15 cellular contexts compared by ENCODE assay signal in genomic region chr2:210660-211059, GRCh38.
"Had no signal": no experiment of that assay in that cellular context is flagged by ENCODE, and none has a peak within 500 bp of the region (broad histone marks: within the 10 kb centered on the region; RNA-seq: fewer than 3 reads in every experiment).

No MANE protein-coding gene starts in this region.

- H3K4me3 ChIP-seq: adrenal gland, suprapubic skin, upper lobe of right lung had no signal

- H3K4me1 ChIP-seq: adrenal gland, suprapubic skin, upper lobe of right lung had no signal

- H3K27ac ChIP-seq: adrenal gland, suprapubic skin, upper lobe of right lung had no signal

- ATAC-seq: activated T-helper 17 cell treated with anti-CD3 and anti-CD28 coated beads, Interleukin-2, amount 50 U/mL, for 72 hours; effector memory CD8-positive, alpha-beta T cell; left lobe of liver; natural killer cell treated with Interleukin-12 subunit alpha and Interleukin-12 subunit beta and Interleukin-15 and Interleukin-18, amount 100 ng/mL, for 72 hours; stimulated activated naive CD8-positive, alpha-beta T cell treated with anti-CD3 and anti-CD28 coated beads, Interleukin-15, Interleukin-2, amounts not matched to agents 100 U/mL and 50 U/mL, for 24 hours; upper lobe of right lung had no signal

- H3K9me3 ChIP-seq: suprapubic skin, upper lobe of right lung had no signal

- H3K36me3 ChIP-seq: adrenal gland, suprapubic skin, upper lobe of right lung had no signal

- H3K27me3 ChIP-seq: adrenal gland had no signal

- DNase-seq: activated CD4-positive, alpha-beta T cell treated with anti-CD3 and anti-CD28 coated beads, Interleukin-2, amount 10 ng/mL, durations not matched to agents 24 days and 14 days; activated naive CD4-positive, alpha-beta T cell treated with anti-CD3 and anti-CD28 coated beads, Interleukin-2, amount 50 U/mL, for 16 hours; activated T-cell treated with anti-CD3 and anti-CD28 coated beads for 4 hours; adrenal gland; cerebellar nuclear complex; effector memory CD8-positive, alpha-beta T cell; hypothalamus; stimulated activated CD4-positive, alpha-beta T cell treated with anti-CD3 and anti-CD28 coated beads, Interleukin-4, amount 100 ng/mL, for 1 hour; stimulated activated CD8-positive, alpha-beta memory T cell treated with anti-CD3 and anti-CD28 coated beads, Interleukin-4, amount 100 ng/mL, for 48 hours; stimulated activated naive CD8-positive, alpha-beta T cell treated with anti-CD3 and anti-CD28 coated beads, Interleukin-15, Interleukin-2, amounts not matched to agents 100 U/mL and 50 U/mL, for 24 hours; upper lobe of right lung had no signal
